In the genomic region with DNA sequence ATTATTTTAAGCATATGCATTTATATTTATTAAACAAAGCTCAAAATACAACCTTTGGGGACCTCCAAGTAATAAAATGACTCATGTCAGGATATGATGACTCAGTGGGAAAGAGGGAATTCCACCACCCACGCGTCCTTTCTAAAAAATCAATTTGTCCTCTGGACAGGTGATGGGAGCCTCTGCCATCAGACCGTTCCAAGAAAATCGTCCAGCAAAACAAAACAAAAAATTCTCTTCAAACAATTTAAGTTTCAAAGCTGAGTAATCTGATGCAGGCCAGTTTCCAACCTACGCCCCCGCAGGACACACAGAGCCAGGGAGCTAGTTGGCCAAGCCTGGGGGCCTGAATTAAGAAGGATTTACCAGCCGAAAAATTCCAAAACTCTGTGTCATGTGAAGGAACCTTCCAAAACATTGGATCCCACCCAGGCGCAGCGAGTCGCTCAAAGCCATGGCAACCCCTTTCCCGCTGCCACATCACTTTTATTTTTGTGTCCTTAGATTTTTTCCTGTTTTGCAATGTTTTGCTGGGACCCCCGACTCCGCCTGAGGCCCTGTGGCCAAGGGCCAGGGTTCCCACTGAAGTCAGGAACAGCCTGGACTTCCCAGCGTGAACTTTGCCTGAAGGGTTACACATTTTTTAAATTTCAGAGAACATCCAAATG, we compare ENCODE assay signal across 10 cellular contexts.
DNase-seq lines count a peak whose midpoint lies in the region; TF ChIP-seq lines count a peak whose summit lies in the region.
"Had no signal": no experiment of that assay in that cellular context is flagged by ENCODE, and none has a peak within 500 bp of the region (broad histone marks: within the 10 kb centered on the region; RNA-seq: fewer than 3 reads in every experiment).

No MANE protein-coding gene starts in this region.

- no peaks in the 10 kb centered on the region for H3K27me3 Mint-ChIP-seq in activated CD4-positive, alpha-beta memory T cell treated with anti-CD3 and anti-CD28 coated beads for 36 hours

- peaks cover 54% of the 10 kb centered on the region for H3K36me3 Mint-ChIP-seq in activated CD4-positive, alpha-beta memory T cell treated with anti-CD3 and anti-CD28 coated beads for 36 hours

- H3K27ac Mint-ChIP-seq in activated CD4-positive, alpha-beta memory T cell treated with anti-CD3 and anti-CD28 coated beads for 36 hours, result no peak overlapping the region

- CTCF ChIA-PET in activated CD4-positive, alpha-beta memory T cell treated with anti-CD3 and anti-CD28 coated beads for 36 hours (lab: Charles Lee), result no interaction called here

- no peak for TF ChIP-seq CTCF in fibroblast of pulmonary artery (IDR thresholded peaks at IDR 0.05; ENCODE audit: low read length, missing control alignments)

- DNase-seq in COLO829 (ENCODE audit: low spot score), result peak; percentile 92
- DNase-seq in RPMI7951 (ENCODE audit: low read depth), result peak; percentile 100
- peak; percentile 96 for DNase-seq in fibroblast of pulmonary artery (ENCODE audit: low read depth)
- peak; percentile 61 for DNase-seq in occipital lobe (lab: John Stamatoyannopoulos, UW)
- no peak for DNase-seq in activated CD8-positive, alpha-beta memory T cell treated with anti-CD3 and anti-CD28 coated beads, Interleukin-2, amount 50 U/mL, for 48 hours
- no peak for DNase-seq in NCI-H1417 (lab: John Stamatoyannopoulos, UW)
- DNase-seq in NCI-H526 (lab: John Stamatoyannopoulos, UW), result no peak
- DNase-seq in activated CD4-positive, alpha-beta memory T cell treated with anti-CD3 and anti-CD28 coated beads for 36 hours, result no peak
- DNase-seq: activated naive CD4-positive, alpha-beta T cell treated with Interleukin-2 at 50 U/mL for 16 hours; Kasumi-1 had no signal

- POLR2A ChIA-PET in activated CD4-positive, alpha-beta memory T cell treated with anti-CD3 and anti-CD28 coated beads for 36 hours (lab: Charles Lee), result no interaction called here

- no peak overlapping the region for H3K4me3 Mint-ChIP-seq in activated CD4-positive, alpha-beta memory T cell treated with anti-CD3 and anti-CD28 coated beads for 36 hours

- intact Hi-C loops in activated CD4-positive, alpha-beta memory T cell treated with anti-CD3 and anti-CD28 coated beads for 36 hours (cut with micrococcal nuclease), result no loop called here

- no peak overlapping the region for H3K4me3 ChIP-seq in fibroblast of pulmonary artery (replicated peaks; ENCODE audit: low read depth, low read length)

- peaks cover 45% of the 10 kb centered on the region for H3K4me1 Mint-ChIP-seq in activated CD4-positive, alpha-beta memory T cell treated with anti-CD3 and anti-CD28 coated beads for 36 hours (ENCODE audit: low read depth)

- H3K9me3 Mint-ChIP-seq in activated CD4-positive, alpha-beta memory T cell treated with anti-CD3 and anti-CD28 coated beads for 36 hours, result no peaks in the 10 kb centered on the region

Comparison
In these comparisons a context has a peak if more than half of its experiments do, and no peak if none do; other contexts are left out.
1. DNase-seq: peak in COLO829 (single experiment), RPMI7951 (single experiment), fibroblast of pulmonary artery (single experiment) and occipital lobe (single experiment); none in activated CD8-positive, alpha-beta memory T cell treated with anti-CD3 and anti-CD28 coated beads, Interleukin-2, amount 50 U/mL, for 48 hours (single experiment), NCI-H1417 (0 of 3), NCI-H526 (0 of 2) and activated CD4-positive, alpha-beta memory T cell treated with anti-CD3 and anti-CD28 coated beads for 36 hours (single experiment).